Comparison of ENCODE assay signal across 34 cellular contexts in genomic region chr15:67969892-67970291, GRCh38.
"Had no signal": no experiment of that assay in that cellular context is flagged by ENCODE, and none has a peak within 500 bp of the region (broad histone marks: within the 10 kb centered on the region; RNA-seq: fewer than 3 reads in every experiment).

No MANE protein-coding gene starts in this region.

- H3K4me3 ChIP-seq: adrenal gland, body of pancreas, esophagus muscularis mucosa, gastrocnemius medialis, heart right ventricle had no signal

- H3K36me3 Mint-ChIP-seq: activated CD4-positive, alpha-beta memory T cell treated with anti-CD3 and anti-CD28 coated beads for 36 hours; activated CD8-positive, alpha-beta memory T cell treated with anti-CD3 and anti-CD28 coated beads, Interleukin-2, amount 10 ng/mL, durations not matched to agents 7 days and 5 days; activated naive CD8-positive, alpha-beta T cell treated with anti-CD3 and anti-CD28 coated beads for 36 hours had no signal

- H3K27ac Mint-ChIP-seq: activated CD4-positive, alpha-beta memory T cell treated with anti-CD3 and anti-CD28 coated beads for 36 hours; activated CD4-positive, alpha-beta T cell treated with anti-CD3 and anti-CD28 coated beads for 36 hours; activated CD4-positive, alpha-beta T cell treated with anti-CD3 and anti-CD28 coated beads, Interleukin-2, amount 10 ng/mL, durations not matched to agents 24 days and 14 days; activated CD8-positive, alpha-beta memory T cell treated with anti-CD3 and anti-CD28 coated beads, Interleukin-2, amount 10 ng/mL, durations not matched to agents 7 days and 5 days; activated CD8-positive, alpha-beta T cell treated with anti-CD3 and anti-CD28 coated beads, Interleukin-2, amount 10 ng/mL, durations not matched to agents 7 days and 5 days; activated naive CD4-positive, alpha-beta T cell treated with anti-CD3 and anti-CD28 coated beads for 36 hours; activated naive CD4-positive, alpha-beta T cell treated with anti-CD3 and anti-CD28 coated beads, Interleukin-2, amount 50 U/mL, for 24 hours; activated naive CD8-positive, alpha-beta T cell treated with anti-CD3 and anti-CD28 coated beads for 36 hours; activated naive CD8-positive, alpha-beta T cell treated with anti-CD3 and anti-CD28 coated beads, Interleukin-2, amount 50 U/mL, for 24 hours; activated T-helper 1 cell treated with anti-CD3 and anti-CD28 coated beads, Interleukin-12 subunit alpha, Interleukin-12 subunit beta, Interleukin-2, Interleukin-4 antibody, amounts not matched to agents 30 ng/mL and 10 ng/mL and 1 ng/mL, durations not matched to agents 14 hours and 24 hours and 36 hours; activated T-helper 2 cell treated with anti-CD3 and anti-CD28 coated beads, Interferon-gamma antibody, Interleukin-2, Interleukin-4, amounts not matched to agents 10 μg/mL and 5 μg/mL and 100 μg/mL, durations not matched to agents 14 hours and 24 hours and 36 hours; effector memory CD8-positive, alpha-beta T cell; T-helper 1 cell treated with Interleukin-12 subunit alpha and Interleukin-12 subunit beta and Interleukin-4 antibody, amounts not matched to agents 30 μg/mL and 1 μg/mL, for 36 hours had no signal

- H3K4me3 Mint-ChIP-seq: activated CD4-positive, alpha-beta memory T cell treated with anti-CD3 and anti-CD28 coated beads for 36 hours; activated CD4-positive, alpha-beta T cell treated with anti-CD3 and anti-CD28 coated beads for 36 hours; activated CD4-positive, alpha-beta T cell treated with anti-CD3 and anti-CD28 coated beads, Interleukin-2, amount 10 ng/mL, durations not matched to agents 24 days and 14 days; activated CD8-positive, alpha-beta memory T cell treated with anti-CD3 and anti-CD28 coated beads, Interleukin-2, amount 10 ng/mL, durations not matched to agents 7 days and 5 days; activated CD8-positive, alpha-beta T cell treated with anti-CD3 and anti-CD28 coated beads, Interleukin-2, amount 10 ng/mL, durations not matched to agents 7 days and 5 days; activated naive CD4-positive, alpha-beta T cell treated with anti-CD3 and anti-CD28 coated beads for 36 hours; activated naive CD4-positive, alpha-beta T cell treated with anti-CD3 and anti-CD28 coated beads, Interleukin-2, amount 50 U/mL, for 24 hours; activated naive CD8-positive, alpha-beta T cell treated with anti-CD3 and anti-CD28 coated beads for 36 hours; activated naive CD8-positive, alpha-beta T cell treated with anti-CD3 and anti-CD28 coated beads, Interleukin-2, amount 50 U/mL, for 24 hours; activated T-helper 1 cell treated with anti-CD3 and anti-CD28 coated beads, Interleukin-12 subunit alpha, Interleukin-12 subunit beta, Interleukin-2, Interleukin-4 antibody, amounts not matched to agents 30 ng/mL and 10 ng/mL and 1 ng/mL, durations not matched to agents 14 hours and 24 hours and 36 hours; effector memory CD8-positive, alpha-beta T cell; T-helper 1 cell treated with Interleukin-12 subunit alpha and Interleukin-12 subunit beta and Interleukin-4 antibody, amounts not matched to agents 30 μg/mL and 1 μg/mL, for 36 hours had no signal

- H3K4me1 ChIP-seq: foreskin keratinocyte had no signal

- DNase-seq: activated CD4-positive, alpha-beta memory T cell treated with anti-CD3 and anti-CD28 coated beads for 36 hours; activated CD4-positive, alpha-beta T cell treated with anti-CD3 and anti-CD28 coated beads for 36 hours; activated CD4-positive, alpha-beta T cell treated with anti-CD3 and anti-CD28 coated beads, Interleukin-2, amount 10 ng/mL, durations not matched to agents 24 days and 14 days; activated CD4-positive, CD25-positive, alpha-beta regulatory T cell; activated CD4-positive, CD25-positive, alpha-beta regulatory T cell treated with anti-CD3 and anti-CD28 coated beads, Interleukin-2, amount 50 U/mL, for 72 hours; activated CD8-positive, alpha-beta memory T cell treated with anti-CD3 and anti-CD28 coated beads, Interleukin-2, amount 10 ng/mL, durations not matched to agents 7 days and 5 days; activated CD8-positive, alpha-beta memory T cell treated with anti-CD3 and anti-CD28 coated beads, Interleukin-2, amount 50 U/mL, for 4 hours; activated CD8-positive, alpha-beta T cell treated with anti-CD3 and anti-CD28 coated beads, Interleukin-2, amount 10 ng/mL, durations not matched to agents 7 days and 5 days; activated effector memory CD4-positive, alpha-beta T cell treated with anti-CD3 and anti-CD28 coated beads, Interleukin-2, amount 50 U/mL, for 16 hours; activated naive CD4-positive, alpha-beta T cell treated with anti-CD3 and anti-CD28 coated beads for 36 hours; activated naive CD8-positive, alpha-beta T cell treated with anti-CD3 and anti-CD28 coated beads for 36 hours; activated naive CD8-positive, alpha-beta T cell treated with anti-CD3 and anti-CD28 coated beads, Interleukin-2, amount 50 U/mL, for 24 hours; activated T-cell treated with anti-CD3 and anti-CD28 coated beads, Interleukin-2, amount 50 U/mL, for 1 hour; activated T-cell treated with anti-CD3 and anti-CD28 coated beads, Interleukin-2, amount 50 U/mL, for 48 hours; adrenal gland; amygdala; aorta; body of pancreas; caudate nucleus; cortex of kidney; dermis blood vessel endothelial cell; effector CD4-positive, alpha-beta T cell; effector memory CD8-positive, alpha-beta T cell; erythroblast; foreskin keratinocyte; gastrocnemius medialis; heart right ventricle; T1000 had no signal

- H3K4me1 Mint-ChIP-seq: activated naive CD4-positive, alpha-beta T cell treated with anti-CD3 and anti-CD28 coated beads, Interleukin-2, amount 50 U/mL, for 24 hours had no signal

- H3K36me3 ChIP-seq: adrenal gland, esophagus muscularis mucosa, gastrocnemius medialis, heart right ventricle had no signal

- ATAC-seq: activated CD4-positive, alpha-beta T cell treated with anti-CD3 and anti-CD28 coated beads for 36 hours; activated CD8-positive, alpha-beta memory T cell treated with anti-CD3 and anti-CD28 coated beads, Interleukin-2, amount 10 ng/mL, durations not matched to agents 7 days and 5 days; activated CD8-positive, alpha-beta T cell treated with anti-CD3 and anti-CD28 coated beads, Interleukin-2, amount 10 ng/mL, durations not matched to agents 7 days and 5 days; activated naive CD8-positive, alpha-beta T cell treated with anti-CD3 and anti-CD28 coated beads, Interleukin-2, amount 50 U/mL, for 24 hours; body of pancreas; effector memory CD8-positive, alpha-beta T cell; foreskin keratinocyte; gastrocnemius medialis; heart right ventricle had no signal

- H3K9me3 Mint-ChIP-seq: activated CD4-positive, alpha-beta memory T cell treated with anti-CD3 and anti-CD28 coated beads for 36 hours; activated naive CD4-positive, alpha-beta T cell treated with anti-CD3 and anti-CD28 coated beads for 36 hours; activated naive CD4-positive, alpha-beta T cell treated with anti-CD3 and anti-CD28 coated beads, Interleukin-2, amount 50 U/mL, for 24 hours; activated naive CD8-positive, alpha-beta T cell treated with anti-CD3 and anti-CD28 coated beads for 36 hours; activated naive CD8-positive, alpha-beta T cell treated with anti-CD3 and anti-CD28 coated beads, Interleukin-2, amount 50 U/mL, for 24 hours; activated T-helper 1 cell treated with anti-CD3 and anti-CD28 coated beads, Interleukin-12 subunit alpha, Interleukin-12 subunit beta, Interleukin-2, Interleukin-4 antibody, amounts not matched to agents 30 ng/mL and 10 ng/mL and 1 ng/mL, durations not matched to agents 14 hours and 24 hours and 36 hours; activated T-helper 2 cell treated with anti-CD3 and anti-CD28 coated beads, Interferon-gamma antibody, Interleukin-2, Interleukin-4, amounts not matched to agents 10 μg/mL and 5 μg/mL and 100 μg/mL, durations not matched to agents 14 hours and 24 hours and 36 hours; effector memory CD8-positive, alpha-beta T cell; T-helper 1 cell treated with Interleukin-12 subunit alpha and Interleukin-12 subunit beta and Interleukin-4 antibody, amounts not matched to agents 30 μg/mL and 1 μg/mL, for 36 hours had no signal

- FAIRE-seq: colon had no signal

- H3K27me3 ChIP-seq: adrenal gland, body of pancreas, esophagus muscularis mucosa, foreskin keratinocyte, gastrocnemius medialis, heart right ventricle had no signal

- H3K9me3 ChIP-seq: adrenal gland, body of pancreas, esophagus muscularis mucosa, gastrocnemius medialis, heart right ventricle had no signal

- H3K27ac ChIP-seq: adrenal gland, body of pancreas, esophagus muscularis mucosa, foreskin keratinocyte, gastrocnemius medialis, heart right ventricle had no signal
